In the genomic region with DNA sequence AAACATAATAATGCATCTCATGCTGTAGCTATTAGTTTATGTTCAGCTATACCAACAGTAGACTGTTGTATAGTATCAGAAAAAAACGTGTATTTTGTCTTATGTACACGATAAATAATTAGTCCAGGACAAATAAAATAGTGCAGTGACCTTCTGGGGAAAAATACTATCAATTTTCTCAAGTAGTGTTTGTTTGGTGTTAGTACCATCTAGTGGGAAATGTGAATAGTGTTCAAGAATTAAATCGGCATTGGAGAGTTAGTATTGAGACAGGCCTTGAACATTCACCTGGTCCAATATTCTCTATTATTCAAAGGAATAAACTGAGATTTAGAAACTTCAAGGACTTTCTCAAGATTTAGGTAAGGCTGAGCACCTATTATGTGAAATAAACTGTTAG, we compare ENCODE assay signal across 11 cellular contexts. TPM values are rescaled to one million over a fixed set of nuclear protein-coding genes. Genes with fewer than 3 reads are reported as not detected.
A peak's percentile ranks its signal among the peaks of the same experiment; 100 is the strongest.
DNase-seq lines count a peak whose midpoint lies in the region; ATAC-seq, FAIRE-seq and TF ChIP-seq lines count a peak whose summit lies in the region.
"Had no signal": no experiment of that assay in that cellular context is flagged by ENCODE, and none has a peak within 500 bp of the region (broad histone marks: within the 10 kb centered on the region; RNA-seq: fewer than 3 reads in every experiment).

No MANE protein-coding gene starts in this region.

- H3K9me3 ChIP-seq in A549, result no peaks in the 10 kb centered on the region
- H3K9me3 ChIP-seq in HEK293 (ENCODE audit: control insufficient read depth, insufficient read depth, low read depth, low read length), result no peaks in the 10 kb centered on the region
- no peaks in the 10 kb centered on the region for H3K9me3 ChIP-seq in stomach

- H3K4me2 ChIP-seq in A549, result no peak overlapping the region

- H3K27ac ChIP-seq in A549, result no peak overlapping the region
- H3K27ac ChIP-seq in HEK293 (ENCODE audit: extremely low read depth, low read depth, low read length), result no peak overlapping the region
- no peak overlapping the region for H3K27ac ChIP-seq in stomach

- TF ChIP-seq CTCF in A549 (IDR thresholded peaks at IDR 0.05) (peak; percentile 65), HEK293 (tag by site-specific recombination; IDR thresholded peaks at IDR 0.05) (peak; percentile 47; the same call in 1 of the 2 replicates), astrocyte of the cerebellum (IDR thresholded peaks at IDR 0.05; ENCODE audit: low read depth, low read length, missing control alignments) (no peak), stomach (IDR thresholded peaks at IDR 0.05) (peak in 3 of 7 experiments; percentile 17 to 33 (median 30))

- intact Hi-C loops in stomach (cut with DNase I; ENCODE audit: low total_unique reads), result no loop called here

- WGBS in A549 (ENCODE audit: missing lambda C conversion rate), result 2% methylated on average over 3 of the region's 3 CpGs
- 5 to 10% (median 7%) methylated on average over 3 of the region's 3 CpGs for WGBS in stomach, 5 donors

- H3K4me1 ChIP-seq in A549, result no peaks in the 10 kb centered on the region
- H3K4me1 ChIP-seq in HEK293 (ENCODE audit: control insufficient read depth, insufficient read depth, low read length), result no peaks in the 10 kb centered on the region
- no peaks in the 10 kb centered on the region for H3K4me1 ChIP-seq in stomach

- FAIRE-seq in A549 (lab: Jason Lieb, UNC), result peak; percentile 77

- POLR2A ChIA-PET in A549 (lab: Yijun Ruan, JAX) (no interaction called here), HEK293 (lab: Yijun Ruan, JAX) (no interaction called here)

- in situ Hi-C loops in astrocyte of the cerebellum (cut with HindIII; ENCODE audit: low sequenced_read_pairs), result no loop called here

- no peak for TF ChIP-seq POLR2A in A549 (IDR thresholded peaks at IDR 0.05; ENCODE audit: low read length)
- TF ChIP-seq POLR2A in stomach (IDR thresholded peaks at IDR 0.05), result no peak

- TF ChIP-seq EP300 in A549 (IDR thresholded peaks at IDR 0.05) (no peak), stomach (IDR thresholded peaks at IDR 0.05) (no peak)

- H3K36me3 ChIP-seq in HEK293 (ENCODE audit: control insufficient read depth in 2 of 2, insufficient read depth in 1 of 2, low read length in 2 of 2), result no peaks in the 10 kb centered on the region
- no peaks in the 10 kb centered on the region for H3K36me3 ChIP-seq in stomach

- peak; percentile 77 to 79 for TF ChIP-seq RAD21 in A549 (conservative IDR thresholded peaks at IDR 0.05 in 1 of 2, IDR thresholded peaks at IDR 0.05 in 1 of 2)

- no peak overlapping the region for H3K4me3 ChIP-seq in A549
- no peak overlapping the region for H3K4me3 ChIP-seq in HEK293 (ENCODE audit: low read depth, low read length)
- no peak overlapping the region for H3K4me3 ChIP-seq in astrocyte of the cerebellum (ENCODE audit: low read depth, low read length)
- no peak overlapping the region for H3K4me3 ChIP-seq in stomach

- peak in 1 of 2 experiments; percentile 30 for DNase-seq in A549 (ENCODE audit: low read depth in 1 of 2, low spot score in 1 of 2)
- DNase-seq in astrocyte of the cerebellum (ENCODE audit: low read depth), result peak; percentile 35
- DNase-seq in kidney glomerular epithelial cell (lab: John Stamatoyannopoulos, UW), result peak; percentile 32
- DNase-seq in activated CD4-positive, alpha-beta T cell treated with anti-CD3 and anti-CD28 coated beads, Interleukin-2, amount 50 U/mL, for 48 hours, result no peak
- no peak for DNase-seq in SHP77 (lab: John Stamatoyannopoulos, UW)
- no peak for DNase-seq in stomach
- DNase-seq: activated CD8-positive, alpha-beta memory T cell treated with anti-CD3 and anti-CD28 coated beads, Interleukin-2, amount 10 ng/mL, durations not matched to agents 7 days and 5 days had no signal

- peak in 1 of 2 experiments; percentile 68; a peak in 4 of 6 replicates for ATAC-seq in A549
- no peak for ATAC-seq in GM21515 (IDR thresholded peaks at IDR 0.05; ENCODE audit: unreplicated experiment)
- ATAC-seq: activated CD8-positive, alpha-beta memory T cell treated with anti-CD3 and anti-CD28 coated beads, Interleukin-2, amount 10 ng/mL, durations not matched to agents 7 days and 5 days had no signal

- H3K27me3 ChIP-seq in stomach, result no peaks in the 10 kb centered on the region

- CTCF ChIA-PET in A549 (lab: Yijun Ruan, JAX) (interaction anchor here (0.9 to 2.5 kb wide), 5 partner anchors 10 to 411 kb away, joined by 3 to 8 read pairs (median 4); partner anchors contain the start of gene TCAF1), HEK293 (lab: Yijun Ruan, JAX) (interaction anchor here (0.6 to 2.8 kb wide), 6 partner anchors 9 to 809 kb away, joined by 3 to 13 read pairs (median 4); partner anchors contain the start of gene TPK1)

TF ChIP-seq in A549, 52 proteins besides CTCF, POLR2A, EP300 and RAD21:
- TF ChIP-seq EHMT2 (IDR thresholded peaks at IDR 0.05; ENCODE audit: low read depth) (no peak), HOXA7 (CRISPR knock-in tag; IDR thresholded peaks at IDR 0.05) (no peak), EHF (CRISPR knock-in tag; IDR thresholded peaks at IDR 0.05) (no peak), SMC3 (IDR thresholded peaks at IDR 0.05) (peak; percentile 62)

TF ChIP-seq in HEK293, 187 proteins besides CTCF, POLR2A, EP300 and RAD21:
- TF ChIP-seq, protein P1, sequence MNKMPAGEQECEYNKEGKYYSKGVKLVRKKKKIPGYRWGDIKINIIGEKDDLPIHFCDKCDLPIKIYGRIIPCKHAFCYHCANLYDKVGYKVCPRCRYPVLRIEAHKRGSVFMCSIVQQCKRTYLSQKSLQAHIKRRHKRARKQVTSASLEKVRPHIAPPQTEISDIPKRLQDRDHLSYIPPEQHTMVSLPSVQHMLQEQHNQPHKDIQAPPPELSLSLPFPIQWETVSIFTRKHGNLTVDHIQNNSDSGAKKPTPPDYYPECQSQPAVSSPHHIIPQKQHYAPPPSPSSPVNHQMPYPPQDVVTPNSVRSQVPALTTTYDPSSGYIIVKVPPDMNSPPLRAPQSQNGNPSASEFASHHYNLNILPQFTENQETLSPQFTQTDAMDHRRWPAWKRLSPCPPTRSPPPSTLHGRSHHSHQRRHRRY (tag by site-specific recombination; IDR thresholded peaks at IDR 0.05), result no peak
- no peak for TF ChIP-seq ZBTB1 (tag by site-specific recombination; IDR thresholded peaks at IDR 0.05)
- TF ChIP-seq ZNF654 (tag by site-specific recombination; IDR thresholded peaks at IDR 0.05; ENCODE audit: low read depth), result peak; percentile 58
- no peak for TF ChIP-seq ZNF148 (tag by site-specific recombination; IDR thresholded peaks at IDR 0.05; ENCODE audit: borderline replicate concordance)
- no peak for TF ChIP-seq ZNF514 (tag by site-specific recombination; IDR thresholded peaks at IDR 0.05)

RNA-seq across cellular contexts. Expression of gene OR2A5, which starts 21.7 kb away (rescaled TPM):
- not detected in 2 replicates for polyA plus RNA-seq in A549 (2011; rRNA removed)
- polyA plus RNA-seq in A549 (2012; cell fraction: cytosol; rRNA removed), result not detected in 2 replicates
- not detected in 2 replicates for polyA plus RNA-seq in A549 (2012; cell fraction: nucleus; rRNA removed)
- polyA plus RNA-seq in A549 (2017; fragmentation: RNase III; extraction: RNeasy Plus Mini Kit Qiagen cat#74134 plus additional on column Dnase treatment), result not detected in 3 replicates
- polyA minus RNA-seq in A549 (2011; rRNA and poly(A)+ RNA removed), result not detected in 2 replicates
- total RNA-seq in stomach, result not detected
- polyA plus RNA-seq in stomach, result not detected
- total RNA-seq: activated CD8-positive, alpha-beta memory T cell treated with anti-CD3 and anti-CD28 coated beads, Interleukin-2, amount 10 ng/mL, durations not matched to agents 7 days and 5 days had no signal

RNA-seq across cellular contexts. Expression of gene OR6B1, which starts 26.9 kb away (rescaled TPM):
- not detected in 2 replicates for polyA plus RNA-seq in A549 (2011; rRNA removed)
- polyA plus RNA-seq in A549 (2012; cell fraction: cytosol; rRNA removed), result not detected in 2 replicates
- not detected in 2 replicates for polyA plus RNA-seq in A549 (2012; cell fraction: nucleus; rRNA removed)
- not detected in 3 replicates for polyA plus RNA-seq in A549 (2017; fragmentation: RNase III; extraction: RNeasy Plus Mini Kit Qiagen cat#74134 plus additional on column Dnase treatment)
- not detected in 2 replicates for polyA minus RNA-seq in A549 (2011; rRNA and poly(A)+ RNA removed)
- total RNA-seq in stomach, result not detected
- not detected for polyA plus RNA-seq in stomach
- total RNA-seq: activated CD8-positive, alpha-beta memory T cell treated with anti-CD3 and anti-CD28 coated beads, Interleukin-2, amount 10 ng/mL, durations not matched to agents 7 days and 5 days had no signal
- polyA plus RNA-seq: thymus had no signal

RNA-seq across cellular contexts. Expression of gene OR2A25, which starts 42.5 kb away (rescaled TPM):
- not detected in 2 replicates for polyA plus RNA-seq in A549 (2011; rRNA removed)
- polyA plus RNA-seq in A549 (2012; cell fraction: cytosol; rRNA removed), result not detected in 2 replicates
- not detected in 2 replicates for polyA plus RNA-seq in A549 (2012; cell fraction: nucleus; rRNA removed)
- not detected in 3 replicates for polyA plus RNA-seq in A549 (2017; fragmentation: RNase III; extraction: RNeasy Plus Mini Kit Qiagen cat#74134 plus additional on column Dnase treatment)
- polyA minus RNA-seq in A549 (2011; rRNA and poly(A)+ RNA removed), result not detected in 2 replicates
- not detected for total RNA-seq in stomach
- polyA plus RNA-seq in stomach, result not detected
- total RNA-seq: activated CD8-positive, alpha-beta memory T cell treated with anti-CD3 and anti-CD28 coated beads, Interleukin-2, amount 10 ng/mL, durations not matched to agents 7 days and 5 days; mononuclear cell had no signal

RNA-seq across cellular contexts. Expression of gene OR2A12, which starts 59.0 kb away (rescaled TPM):
- not detected in 2 replicates for polyA plus RNA-seq in A549 (2011; rRNA removed)
- not detected in 2 replicates for polyA plus RNA-seq in A549 (2012; cell fraction: cytosol; rRNA removed)
- not detected in 2 replicates for polyA plus RNA-seq in A549 (2012; cell fraction: nucleus; rRNA removed)
- not detected in 3 replicates for polyA plus RNA-seq in A549 (2017; fragmentation: RNase III; extraction: RNeasy Plus Mini Kit Qiagen cat#74134 plus additional on column Dnase treatment)
- not detected in 2 replicates for polyA minus RNA-seq in A549 (2011; rRNA and poly(A)+ RNA removed)
- total RNA-seq in stomach, result not detected
- polyA plus RNA-seq in stomach, result not detected
- total RNA-seq: activated CD8-positive, alpha-beta memory T cell treated with anti-CD3 and anti-CD28 coated beads, Interleukin-2, amount 10 ng/mL, durations not matched to agents 7 days and 5 days; mononuclear cell had no signal
- polyA plus RNA-seq: thymus had no signal

Comparison
In these comparisons a context has a peak if more than half of its experiments do, and no peak if none do; other contexts are left out.
1. DNase-seq: peak in astrocyte of the cerebellum (single experiment) and kidney glomerular epithelial cell (single experiment); none in activated CD4-positive, alpha-beta T cell treated with anti-CD3 and anti-CD28 coated beads, Interleukin-2, amount 50 U/mL, for 48 hours (0 of 2), SHP77 (0 of 2) and stomach (single experiment).
2. Of the 5 proteins assayed by ChIP-seq in both HEK293 and A549: peak only in HEK293: none; only in A549: none; in both: CTCF; in neither: 4.